ENCODE assay signal across 1 cellular context in the genomic region with DNA sequence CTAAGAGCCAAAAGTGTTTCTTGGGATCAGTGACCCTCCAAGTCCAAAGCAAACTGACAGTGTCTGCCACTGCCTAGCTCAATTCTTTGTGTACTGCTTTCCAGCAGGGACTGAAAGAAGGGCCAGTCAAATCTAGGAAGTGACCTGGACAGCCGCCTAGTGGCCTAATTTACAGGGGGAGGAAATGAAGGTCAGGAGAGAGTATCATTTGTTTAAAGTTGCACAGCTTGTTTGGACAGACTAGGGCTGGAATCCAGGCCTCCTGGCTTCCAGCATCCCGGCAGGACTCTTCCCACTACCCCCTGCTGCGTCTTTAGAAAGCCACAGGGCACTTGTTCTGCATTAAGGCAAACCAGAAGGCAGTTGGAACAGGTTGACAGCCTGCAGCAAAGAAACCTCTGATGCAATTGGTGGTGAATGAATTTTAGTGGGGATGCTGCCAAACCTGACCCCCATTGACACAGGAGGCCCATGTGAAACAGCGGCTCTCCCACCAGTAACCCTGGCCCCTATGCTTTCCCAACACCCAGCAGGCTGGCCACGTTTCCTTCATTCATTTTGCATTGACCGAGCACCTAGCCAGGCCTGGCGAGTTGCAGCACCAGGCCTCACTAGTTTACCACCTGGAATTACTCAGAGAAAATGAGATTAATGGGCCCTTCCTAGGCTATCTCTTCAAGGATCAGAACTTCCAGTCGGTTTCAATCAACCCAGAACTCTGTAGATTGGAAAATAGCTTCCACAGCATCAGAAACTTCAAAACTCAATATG.
TF ChIP-seq lines count a peak whose summit lies in the region.

No MANE protein-coding gene starts in this region.

TF ChIP-seq in WTC11, 78 proteins besides CTCF, POLR2A, EP300 and RAD21 (continued from another document):
- no peak for TF ChIP-seq ERG (CRISPR knock-in tag; IDR thresholded peaks at IDR 0.05)
- TF ChIP-seq, protein P1, sequence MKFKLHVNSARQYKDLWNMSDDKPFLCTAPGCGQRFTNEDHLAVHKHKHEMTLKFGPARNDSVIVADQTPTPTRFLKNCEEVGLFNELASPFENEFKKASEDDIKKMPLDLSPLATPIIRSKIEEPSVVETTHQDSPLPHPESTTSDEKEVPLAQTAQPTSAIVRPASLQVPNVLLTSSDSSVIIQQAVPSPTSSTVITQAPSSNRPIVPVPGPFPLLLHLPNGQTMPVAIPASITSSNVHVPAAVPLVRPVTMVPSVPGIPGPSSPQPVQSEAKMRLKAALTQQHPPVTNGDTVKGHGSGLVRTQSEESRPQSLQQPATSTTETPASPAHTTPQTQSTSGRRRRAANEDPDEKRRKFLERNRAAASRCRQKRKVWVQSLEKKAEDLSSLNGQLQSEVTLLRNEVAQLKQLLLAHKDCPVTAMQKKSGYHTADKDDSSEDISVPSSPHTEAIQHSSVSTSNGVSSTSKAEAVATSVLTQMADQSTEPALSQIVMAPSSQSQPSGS (CRISPR knock-in tag; IDR thresholded peaks at IDR 0.05; ENCODE audit: borderline replicate concordance, low read depth) = no peak
